17 cellular contexts compared by ENCODE assay signal in the genomic region with DNA sequence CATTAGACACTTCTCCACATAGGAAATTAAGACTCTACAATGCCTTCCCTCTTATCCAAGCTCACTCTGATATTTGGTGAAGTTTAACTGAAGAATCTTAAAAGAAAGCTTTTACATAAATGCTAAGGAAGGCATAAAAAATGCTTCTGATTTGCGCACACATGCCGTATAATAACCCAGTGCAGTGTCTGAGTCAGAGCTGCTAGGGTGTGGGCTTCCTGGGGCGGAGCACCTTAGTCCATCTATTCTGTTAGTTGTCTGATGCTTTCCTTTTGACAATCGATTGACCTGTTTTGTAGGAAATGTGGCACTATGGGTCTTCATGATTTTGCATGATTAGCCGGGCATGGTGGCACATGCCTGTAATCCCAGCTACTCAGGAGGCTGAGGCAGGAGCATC.
DNase-seq lines count a peak whose midpoint lies in the region; ATAC-seq and TF ChIP-seq lines count a peak whose summit lies in the region.
"Had no signal": no experiment of that assay in that cellular context is flagged by ENCODE, and none has a peak within 500 bp of the region (broad histone marks: within the 10 kb centered on the region; RNA-seq: fewer than 3 reads in every experiment).

No MANE protein-coding gene starts in this region.

- H3K27me3 ChIP-seq in breast epithelium (no peaks in the 10 kb centered on the region), IMR-90 (ENCODE audit: control insufficient read depth, insufficient read depth, low read length) (no peaks in the 10 kb centered on the region), mammary epithelial cell (ENCODE audit: insufficient read depth, low read length) (no peaks in the 10 kb centered on the region), gastroesophageal sphincter (no peaks in the 10 kb centered on the region)
- H3K27me3 ChIP-seq: BLaER1 treated with 17β-estradiol and CSF1 and Interleukin-3, amounts not matched to agents 10 nM and 100 nM had no signal

- H4K91ac ChIP-seq in IMR-90 (ENCODE audit: insufficient read depth, low read depth, low read length): no peak overlapping the region

- POLR2A ChIA-PET in MCF 10A (lab: Yijun Ruan, JAX): no interaction called here
- POLR2A ChIA-PET in IMR-90 (lab: Charles Lee; ENCODE audit: unreplicated experiment): no interaction called here
- POLR2A ChIA-PET in activated CD4-positive, alpha-beta T cell treated with anti-CD3 and anti-CD28 coated beads, Interleukin-2, amount 10 ng/mL, durations not matched to agents 7 days and 5 days (lab: Charles Lee): no interaction called here

- no peak overlapping the region for H3K4me3 Mint-ChIP-seq in MCF 10A (ENCODE audit: unreplicated experiment)
- no peak overlapping the region for H3K4me3 Mint-ChIP-seq in activated CD4-positive, alpha-beta T cell treated with anti-CD3 and anti-CD28 coated beads, Interleukin-2, amount 10 ng/mL, durations not matched to agents 7 days and 5 days
- H3K4me3 Mint-ChIP-seq: CD8-positive, alpha-beta T cell; HFFc6 had no signal

- H3K4me1 ChIP-seq in breast epithelium (no peaks in the 10 kb centered on the region), IMR-90 (ENCODE audit: control insufficient read depth, insufficient read depth, low read length) (no peaks in the 10 kb centered on the region), mammary epithelial cell (ENCODE audit: insufficient read depth, low read length) (peaks cover 2% of the 10 kb centered on the region), mucosa of descending colon (ENCODE audit: low read depth) (no peaks in the 10 kb centered on the region), gastroesophageal sphincter (no peaks in the 10 kb centered on the region)

- no peak overlapping the region for H4K8ac ChIP-seq in IMR-90 (ENCODE audit: low read depth in 2 of 2, low read length in 2 of 2)

- no peaks in the 10 kb centered on the region for H3K79me2 ChIP-seq in mammary epithelial cell (ENCODE audit: insufficient read depth, low read length)

- dilution Hi-C loops in IMR-90 (cut with HindIII; ENCODE audit: low sequenced_read_pairs, unreplicated experiment): no loop called here
- dilution Hi-C loops in mammary epithelial cell (cut with HindIII; ENCODE audit: low sequenced_read_pairs): no loop called here

- H3K4ac ChIP-seq in IMR-90 (ENCODE audit: low read depth, low read length): no peak overlapping the region

- no peak overlapping the region for H3K27ac ChIP-seq in breast epithelium
- H3K27ac ChIP-seq in IMR-90 (ENCODE audit: insufficient read depth, low read length): no peak overlapping the region
- H3K27ac ChIP-seq in mammary epithelial cell (ENCODE audit: insufficient read depth, low read depth, low read length): no peak overlapping the region
- no peak overlapping the region for H3K27ac ChIP-seq in gastroesophageal sphincter
- H3K27ac ChIP-seq: BLaER1 treated with 17β-estradiol and CSF1 and Interleukin-3, amounts not matched to agents 10 nM and 100 nM; GM23248 had no signal

- H3K9me1 ChIP-seq in IMR-90 (ENCODE audit: insufficient read depth, low read length): no peaks in the 10 kb centered on the region

- H3K23ac ChIP-seq in IMR-90 (ENCODE audit: low read depth, low read length): no peak overlapping the region

- H3K36me3 ChIP-seq in breast epithelium (no peaks in the 10 kb centered on the region), IMR-90 (ENCODE audit: control insufficient read depth, insufficient read depth, low read length) (no peaks in the 10 kb centered on the region), mammary epithelial cell (ENCODE audit: insufficient read depth, low read length) (no peaks in the 10 kb centered on the region), mucosa of descending colon (ENCODE audit: low read depth) (no peaks in the 10 kb centered on the region), gastroesophageal sphincter (no peaks in the 10 kb centered on the region)

- no peaks in the 10 kb centered on the region for H3K36me3 Mint-ChIP-seq in MCF 10A (ENCODE audit: insufficient read depth, unreplicated experiment)
- H3K36me3 Mint-ChIP-seq in activated CD4-positive, alpha-beta T cell treated with anti-CD3 and anti-CD28 coated beads, Interleukin-2, amount 10 ng/mL, durations not matched to agents 7 days and 5 days (ENCODE audit: low read depth): no peaks in the 10 kb centered on the region
- H3K36me3 Mint-ChIP-seq: CD8-positive, alpha-beta T cell had no signal

- intact Hi-C loops in MCF 10A (cut with micrococcal nuclease) (no loop called here), breast epithelium (cut with DNase I; ENCODE audit: low total_unique reads) (no loop called here), IMR-90 (cut with micrococcal nuclease) (no loop called here), mammary epithelial cell (cut with micrococcal nuclease) (no loop called here), mucosa of descending colon (cut with DNase I, micrococcal nuclease) (no loop called here)

- H2BK120ac ChIP-seq in IMR-90 (ENCODE audit: low read depth, low read length): no peak overlapping the region

- H2BK15ac ChIP-seq in IMR-90 (ENCODE audit: low read depth, low read length): no peak overlapping the region

- TF ChIP-seq CTCF in MCF 10A (IDR thresholded peaks at IDR 0.05; ENCODE audit: unreplicated experiment) (no peak), breast epithelium (IDR thresholded peaks at IDR 0.05) (no peak), IMR-90 (conservative IDR thresholded peaks at IDR 0.05; ENCODE audit: low read depth, low read length) (no peak), mammary epithelial cell (conservative IDR thresholded peaks at IDR 0.05 in 1 of 2, IDR thresholded peaks at IDR 0.05 in 1 of 2; ENCODE audit: extremely low read depth in 1 of 2, insufficient read depth in 1 of 2, low read depth in 1 of 2, low read length in 2 of 2) (no peak), mucosa of descending colon (IDR thresholded peaks at IDR 0.05) (no peak), gastroesophageal sphincter (IDR thresholded peaks at IDR 0.05) (no peak)

- no CpG with 5 or more reads among the region's 5 CpGs for WGBS in IMR-90 (ENCODE audit: extremely low coverage in 2 of 2, insufficient read length in 1 of 2), 2 experiments
- 90% methylated on average over 5 of the region's 5 CpGs for WGBS in mammary epithelial cell (ENCODE audit: low coverage, missing lambda C conversion rate)
- 88 to 93% methylated on average over 4 of the region's 5 CpGs for WGBS in gastroesophageal sphincter (ENCODE audit: low coverage in 1 of 2), 2 donors

- TF ChIP-seq EP300 in gastroesophageal sphincter (IDR thresholded peaks at IDR 0.05): no peak

- no peak for TF ChIP-seq RAD21 in IMR-90 (IDR thresholded peaks at IDR 0.05; ENCODE audit: low read length)

- BruUV-seq in MCF 10A (replicated peaks; lab: Mats Ljungman, UMichigan) (no TSS peak), IMR-90 (replicated peaks; lab: Mats Ljungman, UMichigan) (no TSS peak), mammary epithelial cell (replicated peaks; lab: Mats Ljungman, UMichigan) (no TSS peak)

- no peak for ATAC-seq in IMR-90 (ENCODE audit: low read depth)
- ATAC-seq in mucosa of descending colon: no peak
- ATAC-seq in GM18520 (IDR thresholded peaks at IDR 0.05; ENCODE audit: unreplicated experiment): no peak
- ATAC-seq in gastroesophageal sphincter: no peak
- ATAC-seq: CD8-positive, alpha-beta T cell; GM12878; HCT116; K562 had no signal

- DNase-seq in MCF 10A (ENCODE audit: unreplicated experiment) (peak; percentile 8), breast epithelium (ENCODE audit: low spot score in 2 of 2) (no peak), IMR-90 (peak; percentile 7), mammary epithelial cell (peak; percentile 9), mucosa of descending colon (no peak)
- no peak for DNase-seq in activated CD4-positive, alpha-beta T cell treated with anti-CD3 and anti-CD28 coated beads, Interleukin-2, amount 10 ng/mL, durations not matched to agents 7 days and 5 days
- DNase-seq: Calu3; CD8-positive, alpha-beta T cell; DMS79 treated with DMSO at 0.1 percent for 48 hours; GM23248; HFFc6 had no signal

- H3K4me3 ChIP-seq in breast epithelium (no peak overlapping the region), IMR-90 (ENCODE audit: insufficient read depth, low read depth, low read length) (no peak overlapping the region), mammary epithelial cell (replicated peaks in 1 of 3; ENCODE audit: insufficient read depth in 1 of 3, low read depth in 2 of 3, low read length in 3 of 3) (no peak overlapping the region), mucosa of descending colon (no peak overlapping the region), gastroesophageal sphincter (no peak overlapping the region)
- H3K4me3 ChIP-seq: BLaER1 treated with 17β-estradiol and CSF1 and Interleukin-3, amounts not matched to agents 10 nM and 100 nM; GM12878; GM23248; K562 had no signal

- H3K27me3 Mint-ChIP-seq in MCF 10A (ENCODE audit: insufficient read depth, unreplicated experiment): no peaks in the 10 kb centered on the region
- no peaks in the 10 kb centered on the region for H3K27me3 Mint-ChIP-seq in activated CD4-positive, alpha-beta T cell treated with anti-CD3 and anti-CD28 coated beads, Interleukin-2, amount 10 ng/mL, durations not matched to agents 7 days and 5 days

- H2AK5ac ChIP-seq in IMR-90 (ENCODE audit: low read depth, low read length): no peak overlapping the region

- no peak overlapping the region for H3K27ac Mint-ChIP-seq in MCF 10A (ENCODE audit: low read depth, unreplicated experiment)
- no peak overlapping the region for H3K27ac Mint-ChIP-seq in activated CD4-positive, alpha-beta T cell treated with anti-CD3 and anti-CD28 coated beads, Interleukin-2, amount 10 ng/mL, durations not matched to agents 7 days and 5 days
- H3K27ac Mint-ChIP-seq: CD8-positive, alpha-beta T cell; HFFc6 had no signal

- no peak overlapping the region for H4K5ac ChIP-seq in IMR-90 (ENCODE audit: low read depth, low read length)

- no peak overlapping the region for H2AK9ac ChIP-seq in IMR-90 (replicated peaks; ENCODE audit: low read depth, low read length, poor library complexity)

- in situ Hi-C loops in IMR-90 (cut with MboI; ENCODE audit: low sequenced_read_pairs) (no loop called here), mammary epithelial cell (cut with MboI; ENCODE audit: low sequenced_read_pairs in 2 of 2) (no loop called here)

- no peak overlapping the region for H2BK5ac ChIP-seq in IMR-90 (ENCODE audit: low read depth, low read length, poor library complexity, severe bottlenecking)

- H3K9me3 ChIP-seq in breast epithelium (no peaks in the 10 kb centered on the region), IMR-90 (ENCODE audit: control insufficient read depth, insufficient read depth, low read length) (no peaks in the 10 kb centered on the region), mammary epithelial cell (replicated peaks; ENCODE audit: insufficient read depth, low read length) (no peaks in the 10 kb centered on the region), mucosa of descending colon (no peaks in the 10 kb centered on the region), gastroesophageal sphincter (no peaks in the 10 kb centered on the region)
- H3K9me3 ChIP-seq: BLaER1 treated with 17β-estradiol and CSF1 and Interleukin-3, amounts not matched to agents 10 nM and 100 nM had no signal

- H3K4me2 ChIP-seq in IMR-90 (ENCODE audit: low read depth, low read length) (no peak overlapping the region), mammary epithelial cell (ENCODE audit: insufficient read depth, low read depth, low read length) (no peak overlapping the region)
- H3K4me2 ChIP-seq: BLaER1 treated with 17β-estradiol and CSF1 and Interleukin-3, amounts not matched to agents 10 nM and 100 nM had no signal

- H3K18ac ChIP-seq in IMR-90 (ENCODE audit: low read depth, low read length): no peak overlapping the region

- H3K56ac ChIP-seq in IMR-90 (ENCODE audit: extremely low read depth, insufficient read depth, low read length): no peak overlapping the region

- H2AFZ ChIP-seq in IMR-90 (replicated peaks; ENCODE audit: low read length, poor library complexity) (no peak overlapping the region), mammary epithelial cell (ENCODE audit: low read depth, low read length) (no peak overlapping the region)
- H2AFZ ChIP-seq: GM23248 had no signal

- no peaks in the 10 kb centered on the region for H3K9me3 Mint-ChIP-seq in MCF 10A (ENCODE audit: unreplicated experiment)
- no peaks in the 10 kb centered on the region for H3K9me3 Mint-ChIP-seq in activated CD4-positive, alpha-beta T cell treated with anti-CD3 and anti-CD28 coated beads, Interleukin-2, amount 10 ng/mL, durations not matched to agents 7 days and 5 days
- H3K9me3 Mint-ChIP-seq: CD8-positive, alpha-beta T cell; HFFc6 had no signal

- TF ChIP-seq POLR2A in breast epithelium (IDR thresholded peaks at IDR 0.05) (no peak), IMR-90 (IDR thresholded peaks at IDR 0.05; ENCODE audit: low read depth, low read length) (no peak), gastroesophageal sphincter (IDR thresholded peaks at IDR 0.05) (no peak)

- no peaks in the 10 kb centered on the region for H3K4me1 Mint-ChIP-seq in MCF 10A (ENCODE audit: insufficient read depth, unreplicated experiment)
- no peaks in the 10 kb centered on the region for H3K4me1 Mint-ChIP-seq in activated CD4-positive, alpha-beta T cell treated with anti-CD3 and anti-CD28 coated beads, Interleukin-2, amount 10 ng/mL, durations not matched to agents 7 days and 5 days

- no peak overlapping the region for H2BK20ac ChIP-seq in IMR-90 (ENCODE audit: low read depth, low read length)

- H3K79me1 ChIP-seq in IMR-90 (ENCODE audit: low read depth in 1 of 2, low read length in 2 of 2): peaks cover 6 to 9% of the 10 kb centered on the region in 2 experiments; a peak in 3 of 4 replicates

- H3K9ac ChIP-seq in IMR-90 (ENCODE audit: low read depth, low read length) (no peak overlapping the region), mammary epithelial cell (ENCODE audit: insufficient read depth, low read length) (no peak overlapping the region)
- H3K9ac ChIP-seq: BLaER1 treated with 17β-estradiol and CSF1 and Interleukin-3, amounts not matched to agents 10 nM and 100 nM; GM23248 had no signal

- peaks cover 4% of the 10 kb centered on the region; the same call in 1 of the 2 replicates for H4K20me1 ChIP-seq in IMR-90 (ENCODE audit: insufficient read depth, low read length)
- H4K20me1 ChIP-seq in mammary epithelial cell (ENCODE audit: insufficient read depth, low read length): no peaks in the 10 kb centered on the region

- H3K14ac ChIP-seq in IMR-90 (replicated peaks; ENCODE audit: low read depth, low read length): no peak overlapping the region

- CTCF ChIA-PET in MCF 10A (lab: Yijun Ruan, JAX): interaction anchor here (0.6 kb wide), 1 partner anchor 264 kb away, joined by 3 read pairs; no protein-coding TSS in a partner anchor
- CTCF ChIA-PET in IMR-90 (lab: Yijun Ruan, JAX): interaction anchor here (0.6 kb wide), 2 partner anchors 15 to 184 kb away, joined by 3 read pairs; no protein-coding TSS in a partner anchor
- CTCF ChIA-PET in mammary epithelial cell (lab: Charles Lee; ENCODE audit: low non-redundant PET): no interaction called here
- CTCF ChIA-PET in activated CD4-positive, alpha-beta T cell treated with anti-CD3 and anti-CD28 coated beads, Interleukin-2, amount 10 ng/mL, durations not matched to agents 7 days and 5 days (lab: Charles Lee): no interaction called here

Comparison
In these comparisons a context has a peak if more than half of its experiments do, and no peak if none do; other contexts are left out.
1. DNase-seq: peak in MCF 10A (single experiment), IMR-90 (single experiment) and mammary epithelial cell (single experiment); none in breast epithelium (0 of 2), mucosa of descending colon (0 of 3) and activated CD4-positive, alpha-beta T cell treated with anti-CD3 and anti-CD28 coated beads, Interleukin-2, amount 10 ng/mL, durations not matched to agents 7 days and 5 days (single experiment).
2. CTCF ChIA-PET loops: an anchor here in MCF 10A (0.6 kb wide) and IMR-90 (0.6 kb wide); none called in mammary epithelial cell and activated CD4-positive, alpha-beta T cell treated with anti-CD3 and anti-CD28 coated beads, Interleukin-2, amount 10 ng/mL, durations not matched to agents 7 days and 5 days.